1 cellular context compared by ENCODE assay signal in the genomic region with DNA sequence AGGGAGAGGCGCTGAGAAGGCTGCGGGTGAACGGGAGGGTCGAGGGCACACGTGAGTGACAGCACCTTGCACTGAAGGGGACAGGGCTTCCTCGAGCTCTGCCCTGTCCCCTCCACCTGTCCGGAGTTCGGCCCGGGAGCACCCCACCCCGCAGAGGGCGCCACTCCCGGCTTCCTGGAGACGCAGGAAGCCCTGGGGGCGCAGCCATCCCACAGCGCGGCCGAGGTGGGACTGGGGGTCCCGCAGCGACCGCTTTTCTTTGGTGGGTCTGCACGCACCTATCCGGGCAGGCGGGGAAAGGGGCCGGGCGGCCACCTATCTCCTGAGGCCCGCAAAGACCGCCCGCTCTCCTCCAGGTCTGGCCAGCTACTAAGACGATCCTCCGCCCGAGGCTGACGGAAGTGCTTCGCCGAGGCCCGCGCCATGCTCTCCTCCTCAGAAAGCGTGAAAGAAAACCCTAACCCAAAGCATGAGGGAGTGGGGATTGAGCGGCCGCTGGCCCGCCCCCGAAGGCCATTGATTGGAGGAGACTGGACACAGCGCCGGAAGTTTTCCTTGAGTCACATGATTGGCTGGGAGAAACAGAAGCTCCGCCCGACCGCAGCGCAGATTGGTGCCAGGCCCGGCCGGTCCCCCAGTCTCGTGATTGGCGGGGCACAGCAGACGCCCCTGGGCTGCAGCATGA.
TF ChIP-seq lines count a peak whose summit lies in the region.

No MANE protein-coding gene starts in this region.

TF ChIP-seq in HepG2, 621 proteins besides CTCF, POLR2A, EP300 and RAD21 (continued from another document and continues in another):
- TF ChIP-seq, protein P1, sequence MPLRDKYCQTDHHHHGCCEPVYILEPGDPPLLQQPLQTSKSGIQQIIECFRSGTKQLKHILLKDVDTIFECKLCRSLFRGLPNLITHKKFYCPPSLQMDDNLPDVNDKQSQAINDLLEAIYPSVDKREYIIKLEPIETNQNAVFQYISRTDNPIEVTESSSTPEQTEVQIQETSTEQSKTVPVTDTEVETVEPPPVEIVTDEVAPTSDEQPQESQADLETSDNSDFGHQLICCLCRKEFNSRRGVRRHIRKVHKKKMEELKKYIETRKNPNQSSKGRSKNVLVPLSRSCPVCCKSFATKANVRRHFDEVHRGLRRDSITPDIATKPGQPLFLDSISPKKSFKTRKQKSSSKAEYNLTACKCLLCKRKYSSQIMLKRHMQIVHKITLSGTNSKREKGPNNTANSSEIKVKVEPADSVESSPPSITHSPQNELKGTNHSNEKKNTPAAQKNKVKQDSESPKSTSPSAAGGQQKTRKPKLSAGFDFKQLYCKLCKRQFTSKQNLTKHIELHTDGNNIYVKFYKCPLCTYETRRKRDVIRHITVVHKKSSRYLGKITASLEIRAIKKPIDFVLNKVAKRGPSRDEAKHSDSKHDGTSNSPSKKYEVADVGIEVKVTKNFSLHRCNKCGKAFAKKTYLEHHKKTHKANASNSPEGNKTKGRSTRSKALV (CRISPR knock-in tag; IDR thresholded peaks at IDR 0.05), result peak; percentile 81; the same call in 1 of the 2 replicates
- TF ChIP-seq NCOA5 (CRISPR knock-in tag; IDR thresholded peaks at IDR 0.05) (0 out of 2 replicates have a peak, but pooled peaks have one; percentile 64), ZNF891 (CRISPR knock-in tag; IDR thresholded peaks at IDR 0.05) (peak; percentile 94), AGO1 (IDR thresholded peaks at IDR 0.05; ENCODE audit: low read depth, low read length, poor library complexity, severe bottlenecking) (no peak), CC2D1A (CRISPR knock-in tag; IDR thresholded peaks at IDR 0.05) (no peak), MED1 (CRISPR knock-in tag; IDR thresholded peaks at IDR 0.05) (peak; percentile 76; the same call in 1 of the 2 replicates), SKI (IDR thresholded peaks at IDR 0.05; ENCODE audit: partially characterized antibody) (peak; percentile 9), MED13 (CRISPR knock-in tag; IDR thresholded peaks at IDR 0.05) (peak; percentile 63), ZMYM2 (CRISPR knock-in tag; IDR thresholded peaks at IDR 0.05) (peak; percentile 64), GABPB1 (CRISPR knock-in tag; IDR thresholded peaks at IDR 0.05) (peak; percentile 96), ZNF572 (CRISPR knock-in tag; IDR thresholded peaks at IDR 0.05) (peak; percentile 54; the same call in 1 of the 2 replicates), RXRA (CRISPR knock-in tag; IDR thresholded peaks at IDR 0.05) (peak; percentile 37; the same call in 1 of the 2 replicates), MTA3 (CRISPR knock-in tag; IDR thresholded peaks at IDR 0.05) (no peak), ZNF383 (CRISPR knock-in tag; IDR thresholded peaks at IDR 0.05; ENCODE audit: borderline replicate concordance) (peak; percentile 95; the same call in 1 of the 2 replicates), PITX1 (CRISPR knock-in tag; IDR thresholded peaks at IDR 0.05) (peak; percentile 20; the same call in 1 of the 2 replicates), ZNF317 (CRISPR knock-in tag; IDR thresholded peaks at IDR 0.05) (0 out of 2 replicates have a peak, but pooled peaks have one; percentile 22), ZNF746 (CRISPR knock-in tag; IDR thresholded peaks at IDR 0.05) (peak; percentile 68; the same call in 1 of the 2 replicates), ZBTB8A (CRISPR knock-in tag; IDR thresholded peaks at IDR 0.05; ENCODE audit: borderline replicate concordance, low read depth) (peak; percentile 88), PRPF4 (IDR thresholded peaks at IDR 0.05; ENCODE audit: low read depth, low read length, poor library complexity, severe bottlenecking) (no peak), KLF16 (CRISPR knock-in tag; IDR thresholded peaks at IDR 0.05) (peak in 1 of 2 experiments; percentile 94; a peak in 2 of 4 replicates), ZNF768 (CRISPR knock-in tag; IDR thresholded peaks at IDR 0.05) (peak; percentile 5; the same call in 1 of the 2 replicates), ZNF101 (CRISPR knock-in tag; IDR thresholded peaks at IDR 0.05; ENCODE audit: borderline replicate concordance, low read depth) (peak; percentile 93; the same call in 1 of the 2 replicates), CBFB (CRISPR knock-in tag; IDR thresholded peaks at IDR 0.05) (peak; percentile 11; the same call in 1 of the 2 replicates), ZNF230 (CRISPR knock-in tag; IDR thresholded peaks at IDR 0.05) (peak; percentile 99), RARG (CRISPR knock-in tag; IDR thresholded peaks at IDR 0.05; ENCODE audit: low read depth) (peak; percentile 98), ZSCAN22 (CRISPR knock-in tag; IDR thresholded peaks at IDR 0.05) (peak; percentile 80; the same call in 1 of the 2 replicates), SNAPC2 (CRISPR knock-in tag; IDR thresholded peaks at IDR 0.05) (peak; percentile 51; the same call in 1 of the 2 replicates), RBM39 (IDR thresholded peaks at IDR 0.05; ENCODE audit: low read depth, low read length, poor library complexity, severe bottlenecking) (peak; percentile 88), NR2F2 (IDR thresholded peaks at IDR 0.05; ENCODE audit: borderline replicate concordance, low read depth) (peak; percentile 33; the same call in 1 of the 2 replicates), GABPA (IDR thresholded peaks at IDR 0.05; ENCODE audit: low read depth, low read length) (peak; percentile 73), GABPA (CRISPR knock-in tag; IDR thresholded peaks at IDR 0.05; ENCODE audit: low read depth) (peak; percentile 92), ZNF724P (CRISPR knock-in tag; IDR thresholded peaks at IDR 0.05; ENCODE audit: borderline replicate concordance) (peak; percentile 82; the same call in 1 of the 2 replicates), POLR2G (IDR thresholded peaks at IDR 0.05; ENCODE audit: low read depth, low read length) (peak; percentile 98), SIX1 (CRISPR knock-in tag; IDR thresholded peaks at IDR 0.05; ENCODE audit: borderline replicate concordance) (no peak), MYNN (CRISPR knock-in tag; IDR thresholded peaks at IDR 0.05; ENCODE audit: low read depth) (0 out of 2 replicates have a peak, but pooled peaks have one; percentile 67), SALL2 (CRISPR knock-in tag; IDR thresholded peaks at IDR 0.05) (peak; percentile 81; the same call in 1 of the 2 replicates), ZNF12 (CRISPR knock-in tag; IDR thresholded peaks at IDR 0.05) (peak; percentile 79; the same call in 1 of the 2 replicates)
- TF ChIP-seq, protein P2, sequence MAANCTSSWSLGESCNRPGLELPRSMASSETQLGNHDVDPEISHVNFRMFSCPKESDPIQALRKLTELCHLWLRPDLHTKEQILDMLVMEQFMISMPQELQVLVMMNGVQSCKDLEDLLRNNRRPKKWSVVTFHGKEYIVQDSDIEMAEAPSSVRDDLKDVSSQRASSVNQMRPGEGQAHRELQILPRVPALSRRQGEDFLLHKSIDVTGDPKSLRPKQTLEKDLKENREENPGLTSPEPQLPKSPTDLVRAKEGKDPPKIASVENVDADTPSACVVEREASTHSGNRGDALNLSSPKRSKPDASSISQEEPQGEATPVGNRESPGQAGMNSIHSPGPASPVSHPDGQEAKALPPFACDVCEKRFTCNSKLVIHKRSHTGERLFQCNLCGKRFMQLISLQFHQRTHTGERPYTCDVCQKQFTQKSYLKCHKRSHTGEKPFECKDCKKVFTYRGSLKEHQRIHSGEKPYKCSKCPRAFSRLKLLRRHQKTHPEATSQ (CRISPR knock-in tag; IDR thresholded peaks at IDR 0.05; ENCODE audit: borderline replicate concordance), result no peak; the same call in 1 of the 2 replicates
- TF ChIP-seq, protein P3, sequence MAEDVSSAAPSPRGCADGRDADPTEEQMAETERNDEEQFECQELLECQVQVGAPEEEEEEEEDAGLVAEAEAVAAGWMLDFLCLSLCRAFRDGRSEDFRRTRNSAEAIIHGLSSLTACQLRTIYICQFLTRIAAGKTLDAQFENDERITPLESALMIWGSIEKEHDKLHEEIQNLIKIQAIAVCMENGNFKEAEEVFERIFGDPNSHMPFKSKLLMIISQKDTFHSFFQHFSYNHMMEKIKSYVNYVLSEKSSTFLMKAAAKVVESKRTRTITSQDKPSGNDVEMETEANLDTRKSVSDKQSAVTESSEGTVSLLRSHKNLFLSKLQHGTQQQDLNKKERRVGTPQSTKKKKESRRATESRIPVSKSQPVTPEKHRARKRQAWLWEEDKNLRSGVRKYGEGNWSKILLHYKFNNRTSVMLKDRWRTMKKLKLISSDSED (CRISPR knock-in tag; IDR thresholded peaks at IDR 0.05), result 0 out of 2 replicates have a peak, but pooled peaks have one; percentile 60
- TF ChIP-seq, protein P4, sequence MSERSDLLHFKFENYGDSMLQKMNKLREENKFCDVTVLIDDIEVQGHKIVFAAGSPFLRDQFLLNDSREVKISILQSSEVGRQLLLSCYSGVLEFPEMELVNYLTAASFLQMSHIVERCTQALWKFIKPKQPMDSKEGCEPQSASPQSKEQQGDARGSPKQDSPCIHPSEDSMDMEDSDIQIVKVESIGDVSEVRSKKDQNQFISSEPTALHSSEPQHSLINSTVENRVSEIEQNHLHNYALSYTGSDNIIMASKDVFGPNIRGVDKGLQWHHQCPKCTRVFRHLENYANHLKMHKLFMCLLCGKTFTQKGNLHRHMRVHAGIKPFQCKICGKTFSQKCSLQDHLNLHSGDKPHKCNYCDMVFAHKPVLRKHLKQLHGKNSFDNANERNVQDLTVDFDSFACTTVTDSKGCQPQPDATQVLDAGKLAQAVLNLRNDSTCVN (CRISPR knock-in tag; IDR thresholded peaks at IDR 0.05; ENCODE audit: borderline replicate concordance), result peak; percentile 80; the same call in 1 of the 2 replicates
- TF ChIP-seq, protein P5, sequence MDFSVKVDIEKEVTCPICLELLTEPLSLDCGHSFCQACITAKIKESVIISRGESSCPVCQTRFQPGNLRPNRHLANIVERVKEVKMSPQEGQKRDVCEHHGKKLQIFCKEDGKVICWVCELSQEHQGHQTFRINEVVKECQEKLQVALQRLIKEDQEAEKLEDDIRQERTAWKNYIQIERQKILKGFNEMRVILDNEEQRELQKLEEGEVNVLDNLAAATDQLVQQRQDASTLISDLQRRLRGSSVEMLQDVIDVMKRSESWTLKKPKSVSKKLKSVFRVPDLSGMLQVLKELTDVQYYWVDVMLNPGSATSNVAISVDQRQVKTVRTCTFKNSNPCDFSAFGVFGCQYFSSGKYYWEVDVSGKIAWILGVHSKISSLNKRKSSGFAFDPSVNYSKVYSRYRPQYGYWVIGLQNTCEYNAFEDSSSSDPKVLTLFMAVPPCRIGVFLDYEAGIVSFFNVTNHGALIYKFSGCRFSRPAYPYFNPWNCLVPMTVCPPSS (IDR thresholded peaks at IDR 0.05), result no peak
- TF ChIP-seq, protein P6, sequence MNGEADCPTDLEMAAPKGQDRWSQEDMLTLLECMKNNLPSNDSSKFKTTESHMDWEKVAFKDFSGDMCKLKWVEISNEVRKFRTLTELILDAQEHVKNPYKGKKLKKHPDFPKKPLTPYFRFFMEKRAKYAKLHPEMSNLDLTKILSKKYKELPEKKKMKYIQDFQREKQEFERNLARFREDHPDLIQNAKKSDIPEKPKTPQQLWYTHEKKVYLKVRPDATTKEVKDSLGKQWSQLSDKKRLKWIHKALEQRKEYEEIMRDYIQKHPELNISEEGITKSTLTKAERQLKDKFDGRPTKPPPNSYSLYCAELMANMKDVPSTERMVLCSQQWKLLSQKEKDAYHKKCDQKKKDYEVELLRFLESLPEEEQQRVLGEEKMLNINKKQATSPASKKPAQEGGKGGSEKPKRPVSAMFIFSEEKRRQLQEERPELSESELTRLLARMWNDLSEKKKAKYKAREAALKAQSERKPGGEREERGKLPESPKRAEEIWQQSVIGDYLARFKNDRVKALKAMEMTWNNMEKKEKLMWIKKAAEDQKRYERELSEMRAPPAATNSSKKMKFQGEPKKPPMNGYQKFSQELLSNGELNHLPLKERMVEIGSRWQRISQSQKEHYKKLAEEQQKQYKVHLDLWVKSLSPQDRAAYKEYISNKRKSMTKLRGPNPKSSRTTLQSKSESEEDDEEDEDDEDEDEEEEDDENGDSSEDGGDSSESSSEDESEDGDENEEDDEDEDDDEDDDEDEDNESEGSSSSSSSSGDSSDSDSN (CRISPR knock-in tag; IDR thresholded peaks at IDR 0.05), result no peak; the same call in 1 of the 2 replicates
- TF ChIP-seq, protein P7, sequence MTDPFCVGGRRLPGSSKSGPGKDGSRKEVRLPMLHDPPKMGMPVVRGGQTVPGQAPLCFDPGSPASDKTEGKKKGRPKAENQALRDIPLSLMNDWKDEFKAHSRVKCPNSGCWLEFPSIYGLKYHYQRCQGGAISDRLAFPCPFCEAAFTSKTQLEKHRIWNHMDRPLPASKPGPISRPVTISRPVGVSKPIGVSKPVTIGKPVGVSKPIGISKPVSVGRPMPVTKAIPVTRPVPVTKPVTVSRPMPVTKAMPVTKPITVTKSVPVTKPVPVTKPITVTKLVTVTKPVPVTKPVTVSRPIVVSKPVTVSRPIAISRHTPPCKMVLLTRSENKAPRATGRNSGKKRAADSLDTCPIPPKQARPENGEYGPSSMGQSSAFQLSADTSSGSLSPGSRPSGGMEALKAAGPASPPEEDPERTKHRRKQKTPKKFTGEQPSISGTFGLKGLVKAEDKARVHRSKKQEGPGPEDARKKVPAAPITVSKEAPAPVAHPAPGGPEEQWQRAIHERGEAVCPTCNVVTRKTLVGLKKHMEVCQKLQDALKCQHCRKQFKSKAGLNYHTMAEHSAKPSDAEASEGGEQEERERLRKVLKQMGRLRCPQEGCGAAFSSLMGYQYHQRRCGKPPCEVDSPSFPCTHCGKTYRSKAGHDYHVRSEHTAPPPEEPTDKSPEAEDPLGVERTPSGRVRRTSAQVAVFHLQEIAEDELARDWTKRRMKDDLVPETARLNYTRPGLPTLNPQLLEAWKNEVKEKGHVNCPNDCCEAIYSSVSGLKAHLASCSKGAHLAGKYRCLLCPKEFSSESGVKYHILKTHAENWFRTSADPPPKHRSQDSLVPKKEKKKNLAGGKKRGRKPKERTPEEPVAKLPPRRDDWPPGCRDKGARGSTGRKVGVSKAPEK (CRISPR knock-in tag; IDR thresholded peaks at IDR 0.05; ENCODE audit: borderline replicate concordance), result no peak
- TF ChIP-seq, protein P8, sequence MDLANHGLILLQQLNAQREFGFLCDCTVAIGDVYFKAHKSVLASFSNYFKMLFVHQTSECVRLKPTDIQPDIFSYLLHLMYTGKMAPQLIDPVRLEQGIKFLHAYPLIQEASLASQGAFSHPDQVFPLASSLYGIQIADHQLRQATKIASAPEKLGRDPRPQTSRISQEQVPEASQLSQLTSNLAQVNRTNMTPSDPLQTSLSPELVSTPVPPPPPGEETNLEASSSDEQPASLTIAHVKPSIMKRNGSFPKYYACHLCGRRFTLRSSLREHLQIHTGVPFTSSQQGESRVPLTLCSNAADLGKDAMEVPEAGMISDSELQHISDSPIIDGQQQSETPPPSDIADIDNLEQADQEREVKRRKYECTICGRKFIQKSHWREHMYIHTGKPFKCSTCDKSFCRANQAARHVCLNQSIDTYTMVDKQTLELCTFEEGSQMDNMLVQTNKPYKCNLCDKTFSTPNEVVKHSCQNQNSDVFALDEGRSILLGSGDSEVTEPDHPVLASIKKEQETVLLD (CRISPR knock-in tag; IDR thresholded peaks at IDR 0.05; ENCODE audit: low read depth), result peak; percentile 86
- TF ChIP-seq, protein P9, sequence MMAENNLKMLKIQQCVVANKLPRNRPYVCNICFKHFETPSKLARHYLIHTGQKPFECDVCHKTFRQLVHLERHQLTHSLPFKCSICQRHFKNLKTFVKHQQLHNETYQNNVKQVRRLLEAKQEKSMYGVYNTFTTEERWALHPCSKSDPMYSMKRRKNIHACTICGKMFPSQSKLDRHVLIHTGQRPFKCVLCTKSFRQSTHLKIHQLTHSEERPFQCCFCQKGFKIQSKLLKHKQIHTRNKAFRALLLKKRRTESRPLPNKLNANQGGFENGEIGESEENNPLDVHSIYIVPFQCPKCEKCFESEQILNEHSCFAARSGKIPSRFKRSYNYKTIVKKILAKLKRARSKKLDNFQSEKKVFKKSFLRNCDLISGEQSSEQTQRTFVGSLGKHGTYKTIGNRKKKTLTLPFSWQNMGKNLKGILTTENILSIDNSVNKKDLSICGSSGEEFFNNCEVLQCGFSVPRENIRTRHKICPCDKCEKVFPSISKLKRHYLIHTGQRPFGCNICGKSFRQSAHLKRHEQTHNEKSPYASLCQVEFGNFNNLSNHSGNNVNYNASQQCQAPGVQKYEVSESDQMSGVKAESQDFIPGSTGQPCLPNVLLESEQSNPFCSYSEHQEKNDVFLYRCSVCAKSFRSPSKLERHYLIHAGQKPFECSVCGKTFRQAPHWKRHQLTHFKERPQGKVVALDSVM (CRISPR knock-in tag; IDR thresholded peaks at IDR 0.05), result peak; percentile 45; the same call in 1 of the 2 replicates
